Comparison of ENCODE assay signal across 13 cellular contexts in the genomic region with DNA sequence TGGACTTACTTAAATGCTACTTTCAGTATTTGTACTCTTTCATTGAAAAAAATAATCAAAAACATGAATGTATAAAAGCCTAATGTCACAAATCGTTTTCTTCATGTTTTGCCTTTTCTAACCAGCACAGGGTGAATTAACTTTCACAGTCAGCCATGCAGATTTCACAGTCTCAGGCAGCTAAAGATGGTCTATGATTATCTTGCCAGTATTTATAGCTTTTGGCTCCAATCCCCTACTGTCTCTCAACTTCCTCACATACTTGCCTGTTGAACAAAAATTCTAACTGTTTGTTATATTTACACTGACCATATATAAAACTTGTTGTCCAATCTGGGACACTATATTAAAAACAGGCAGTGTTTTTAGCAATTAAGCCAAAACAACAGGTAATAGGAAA.
"Had no signal": no experiment of that assay in that cellular context is flagged by ENCODE, and none has a peak within 500 bp of the region (broad histone marks: within the 10 kb centered on the region; RNA-seq: fewer than 3 reads in every experiment).

No MANE protein-coding gene starts in this region.

- H3K27ac ChIP-seq: VCaP had no signal

- H3K36me3 ChIP-seq: upper lobe of left lung had no signal

- H3K27me3 ChIP-seq: upper lobe of left lung had no signal

- DNase-seq: activated CD4-positive, alpha-beta memory T cell treated with anti-CD3 and anti-CD28 coated beads, Interleukin-2, amount 10 ng/mL, durations not matched to agents 7 days and 5 days; activated CD4-positive, alpha-beta T cell treated with anti-CD3 and anti-CD28 coated beads, Interleukin-2, amount 10 ng/mL, durations not matched to agents 24 days and 14 days; activated effector memory CD4-positive, alpha-beta T cell treated with anti-CD3 and anti-CD28 coated beads, Interleukin-2, amount 50 U/mL, for 16 hours; activated naive CD4-positive, alpha-beta T cell treated with anti-CD3 and anti-CD28 coated beads, Interleukin-2, amount 10 ng/mL, durations not matched to agents 7 days and 5 days; activated T-cell treated with anti-CD3 and anti-CD28 coated beads for 4 hours; effector CD4-positive, alpha-beta T cell; foreskin melanocyte; hippocampal formation; nucleus accumbens; stimulated activated CD4-positive, alpha-beta T cell treated with anti-CD3 and anti-CD28 coated beads, Interleukin-4, amount 100 ng/mL, for 4 hours; stimulated activated naive CD8-positive, alpha-beta T cell treated with anti-CD3 and anti-CD28 coated beads, Interleukin-15, Interleukin-2, amounts not matched to agents 100 U/mL and 50 U/mL, for 24 hours; upper lobe of left lung had no signal

- H3K4me3 ChIP-seq: upper lobe of left lung had no signal

- H3K4me1 ChIP-seq: upper lobe of left lung had no signal

- H3K9me3 ChIP-seq: upper lobe of left lung had no signal
